22 cellular contexts compared by ENCODE assay signal in genomic region chr11:43649501-43649900, GRCh38.
"Had no signal": no experiment of that assay in that cellular context is flagged by ENCODE, and none has a peak within 500 bp of the region (broad histone marks: within the 10 kb centered on the region; RNA-seq: fewer than 3 reads in every experiment).

No MANE protein-coding gene starts in this region.

- H3K27ac ChIP-seq: adrenal gland, cardiac muscle cell, dorsolateral prefrontal cortex, gastroesophageal sphincter, left lung, pancreas, sigmoid colon, thoracic aorta, upper lobe of right lung had no signal

- H3K27ac Mint-ChIP-seq: activated CD4-positive, alpha-beta T cell treated with anti-CD3 and anti-CD28 coated beads, Interleukin-2, amount 10 ng/mL, durations not matched to agents 24 days and 14 days; activated CD8-positive, alpha-beta T cell treated with anti-CD3 and anti-CD28 coated beads, Interleukin-2, amount 10 ng/mL, durations not matched to agents 7 days and 5 days; activated naive CD4-positive, alpha-beta T cell treated with anti-CD3 and anti-CD28 coated beads, Interleukin-2, amount 50 U/mL, for 24 hours had no signal

- H3K4me3 Mint-ChIP-seq: activated CD4-positive, alpha-beta T cell treated with anti-CD3 and anti-CD28 coated beads, Interleukin-2, amount 10 ng/mL, durations not matched to agents 24 days and 14 days; activated CD8-positive, alpha-beta T cell treated with anti-CD3 and anti-CD28 coated beads, Interleukin-2, amount 10 ng/mL, durations not matched to agents 7 days and 5 days; activated naive CD4-positive, alpha-beta T cell treated with anti-CD3 and anti-CD28 coated beads, Interleukin-2, amount 50 U/mL, for 24 hours; naive thymus-derived CD8-positive, alpha-beta T cell had no signal

- H3K9me3 ChIP-seq: adrenal gland, gastroesophageal sphincter, left lung, pancreas, sigmoid colon, stomach, thoracic aorta, upper lobe of right lung had no signal

- H3K27me3 Mint-ChIP-seq: activated naive CD4-positive, alpha-beta T cell treated with anti-CD3 and anti-CD28 coated beads, Interleukin-2, amount 50 U/mL, for 24 hours; naive thymus-derived CD8-positive, alpha-beta T cell had no signal

- H3K4me3 ChIP-seq: adrenal gland, cardiac muscle cell, dorsolateral prefrontal cortex, gastroesophageal sphincter, left lung, pancreas, sigmoid colon, stomach, thoracic aorta, upper lobe of right lung had no signal

- H3K36me3 ChIP-seq: adrenal gland, cardiac muscle cell, left lung, pancreas, upper lobe of right lung had no signal

- DNase-seq: activated CD4-positive, alpha-beta T cell treated with anti-CD3 and anti-CD28 coated beads, Interleukin-2, amount 10 ng/mL, durations not matched to agents 24 days and 14 days; activated CD4-positive, CD25-positive, alpha-beta regulatory T cell; activated CD8-positive, alpha-beta memory T cell treated with anti-CD3 and anti-CD28 coated beads, Interleukin-2, amount 50 U/mL, for 4 hours; activated CD8-positive, alpha-beta T cell treated with anti-CD3 and anti-CD28 coated beads, Interleukin-2, amount 10 ng/mL, durations not matched to agents 7 days and 5 days; activated effector memory CD4-positive, alpha-beta T cell treated with anti-CD3 and anti-CD28 coated beads, Interleukin-2, amount 50 U/mL, for 16 hours; activated T-cell treated with anti-CD3 and anti-CD28 coated beads, Interleukin-2, amount 50 U/mL, for 48 hours; adrenal gland; dorsolateral prefrontal cortex; erythroblast; islet precursor cell; left lung; mammary epithelial cell; naive thymus-derived CD8-positive, alpha-beta T cell; pancreas; sigmoid colon; stimulated activated CD4-positive, alpha-beta T cell treated with anti-CD3 and anti-CD28 coated beads, Interleukin-1b, Interleukin-23, amount 100 ng/mL, for 48 hours; stomach; upper lobe of right lung had no signal

- H3K27me3 ChIP-seq: adrenal gland, cardiac muscle cell, dorsolateral prefrontal cortex, gastroesophageal sphincter, left lung, pancreas, sigmoid colon, stomach, upper lobe of right lung had no signal
